Comparison of ENCODE assay signal across 15 cellular contexts in genomic region chr5:82045526-82046267, GRCh38.
DNase-seq lines count a peak whose midpoint lies in the region; ATAC-seq and TF ChIP-seq lines count a peak whose summit lies in the region.
"Had no signal": no experiment of that assay in that cellular context is flagged by ENCODE, and none has a peak within 500 bp of the region (broad histone marks: within the 10 kb centered on the region; RNA-seq: fewer than 3 reads in every experiment).

No MANE protein-coding gene starts in this region.

- 0 out of 2 replicates have a peak, but pooled peaks cover 4% of the 10 kb centered on the region for H3K36me3 ChIP-seq in ACC112 (ENCODE audit: insufficient read depth, low read length)
- no peaks in the 10 kb centered on the region for H3K36me3 ChIP-seq in adrenal gland (replicated peaks in 1 of 2)

- WGBS in adrenal gland, 4 donors: 50 to 66% (median 60%) methylated on average over 3 of the region's 3 CpGs

- H3K4me3 ChIP-seq in ACC112 (ENCODE audit: low read depth, low read length) (no peak overlapping the region), cardiac fibroblast (replicated peaks in 1 of 2; ENCODE audit: low read depth in 2 of 2, low read length in 2 of 2) (no peak overlapping the region), adrenal gland (no peak overlapping the region)

- no peaks in the 10 kb centered on the region for H3K79me2 ChIP-seq in ACC112 (ENCODE audit: control insufficient read depth, insufficient read depth, low read length, unreplicated experiment)

- H3K27me3 Mint-ChIP-seq in HFFc6 (ENCODE audit: insufficient read depth): no peaks in the 10 kb centered on the region

- no peak for ATAC-seq in HG03039 (IDR thresholded peaks at IDR 0.05; ENCODE audit: unreplicated experiment)

- H3K4me1 ChIP-seq in ACC112 (ENCODE audit: control insufficient read depth, insufficient read depth, low read length, unreplicated experiment): peaks cover 13% of the 10 kb centered on the region
- no peaks in the 10 kb centered on the region for H3K4me1 ChIP-seq in adrenal gland (replicated peaks in 1 of 2)

- peaks cover 14% of the 10 kb centered on the region for H3K4me1 Mint-ChIP-seq in HFFc6 (ENCODE audit: low read depth)

- H3K27ac ChIP-seq in ACC112 (ENCODE audit: low read depth, low read length) (0 out of 2 replicates have a peak overlapping the region, but pooled peaks have one; percentile 8), adrenal gland (no peak overlapping the region)

- H3K27ac Mint-ChIP-seq in HFFc6: no peak overlapping the region

- H3K9me3 ChIP-seq in adrenal gland (replicated peaks in 1 of 3): no peaks in the 10 kb centered on the region

- TF ChIP-seq POLR2A in adrenal gland (IDR thresholded peaks at IDR 0.05): no peak

- no peak for TF ChIP-seq CTCF in HFFc6 (IDR thresholded peaks at IDR 0.05)
- TF ChIP-seq CTCF in cardiac fibroblast (IDR thresholded peaks at IDR 0.05; ENCODE audit: low read depth, low read length): no peak
- TF ChIP-seq CTCF in adrenal gland (IDR thresholded peaks at IDR 0.05): no peak

- H3K36me3 Mint-ChIP-seq in HFFc6 (ENCODE audit: low read depth): peaks cover 11% of the 10 kb centered on the region

- H3K27me3 ChIP-seq in ACC112 (ENCODE audit: insufficient read depth, low read length): no peaks in the 10 kb centered on the region
- H3K27me3 ChIP-seq in adrenal gland: no peaks in the 10 kb centered on the region

- intact Hi-C loops in adrenal gland (cut with DNase I): no loop called here

- peak overlapping the region; percentile 32 for H2AFZ ChIP-seq in ACC112 (ENCODE audit: low read length, unreplicated experiment)

- no peaks in the 10 kb centered on the region for H3K9me3 Mint-ChIP-seq in HFFc6

- no peak overlapping the region for H3K4me3 Mint-ChIP-seq in HFFc6

- DNase-seq in HFFc6 (peak; percentile 37), cardiac fibroblast (ENCODE audit: low read depth in 2 of 2) (peak; percentile 53 to 58), medulla oblongata (ENCODE audit: extremely low spot score) (peak; percentile 12), middle frontal gyrus (ENCODE audit: extremely low spot score, low spot score) (no peak), adrenal gland (no peak)
- no peak for DNase-seq in activated CD4-positive, alpha-beta T cell treated with anti-CD3 and anti-CD28 coated beads for 1 hour
- DNase-seq: activated CD4-positive, alpha-beta T cell treated with anti-CD3 and anti-CD28 coated beads, Interleukin-2, amount 50 U/mL, for 48 hours; activated effector memory CD4-positive, alpha-beta T cell treated with Interleukin-2 at 50 U/mL for 16 hours; DMS153; foreskin melanocyte; H7; islet precursor cell; NCI-H1092 treated with DMSO at 0.1 percent for 48 hours had no signal

Comparison
In these comparisons a context has a peak if more than half of its experiments do, and no peak if none do; other contexts are left out.
1. DNase-seq: peak in HFFc6 (single experiment), cardiac fibroblast (2 of 2) and medulla oblongata (single experiment); none in middle frontal gyrus (single experiment), adrenal gland (0 of 7) and activated CD4-positive, alpha-beta T cell treated with anti-CD3 and anti-CD28 coated beads for 1 hour (single experiment).